1 cellular context compared by ENCODE assay signal in genomic region chr22:22578702-22579424, GRCh38.
TF ChIP-seq lines count a peak whose summit lies in the region.

No MANE protein-coding gene starts in this region.

TF ChIP-seq in K562, 482 proteins besides CTCF, POLR2A, EP300 and RAD21 (continued from another document and continues in another):
- TF ChIP-seq HDAC3 (IDR thresholded peaks at IDR 0.05; ENCODE audit: borderline replicate concordance, partially characterized antibody) (no peak), HNRNPLL (IDR thresholded peaks at IDR 0.05; ENCODE audit: low read depth, low read length, poor library complexity, severe bottlenecking) (peak; percentile 22), RBM22 (IDR thresholded peaks at IDR 0.05; ENCODE audit: low read depth, low read length, poor library complexity, severe bottlenecking) (no peak), ARNT (IDR thresholded peaks at IDR 0.05) (no peak), ARID3A (IDR thresholded peaks at IDR 0.05; ENCODE audit: borderline replicate concordance, low read depth, low read length) (peak; percentile 50; the same call in 1 of the 2 replicates), MTF1 (CRISPR knock-in tag; IDR thresholded peaks at IDR 0.05; ENCODE audit: borderline replicate concordance) (no peak; the same call in 1 of the 2 replicates), ZNF778 (CRISPR knock-in tag; IDR thresholded peaks at IDR 0.05) (no peak), MNT (conservative IDR thresholded peaks at IDR 0.05) (no peak; a peak in 2 of 4 replicates), SNAPC5 (CRISPR knock-in tag; IDR thresholded peaks at IDR 0.05) (0 out of 2 replicates have a peak, but pooled peaks have one; percentile 20), DMBX1 (CRISPR knock-in tag; IDR thresholded peaks at IDR 0.05; ENCODE audit: borderline replicate concordance) (0 out of 2 replicates have a peak, but pooled peaks have one; percentile 57), FOSL1 (tag; conservative IDR thresholded peaks at IDR 0.05) (peak; percentile 87), NFE2 (IDR thresholded peaks at IDR 0.05; ENCODE audit: low read depth) (peak; percentile 57; the same call in 1 of the 2 replicates), POLR2B (IDR thresholded peaks at IDR 0.05; ENCODE audit: low read depth, partially characterized antibody) (no peak), IFI16 (CRISPR knock-in tag; IDR thresholded peaks at IDR 0.05) (0 out of 2 replicates have a peak, but pooled peaks have one; percentile 17), FOXP1 (CRISPR knock-in tag; IDR thresholded peaks at IDR 0.05) (0 out of 2 replicates have a peak, but pooled peaks have one; percentile 43), TCF15 (CRISPR knock-in tag; IDR thresholded peaks at IDR 0.05) (no peak), GTF2F1 (IDR thresholded peaks at IDR 0.05; ENCODE audit: low read depth, low read length) (0 out of 2 replicates have a peak, but pooled peaks have one; percentile 26), DDX20 (tag; IDR thresholded peaks at IDR 0.05; ENCODE audit: low read depth) (no peak), NKRF (IDR thresholded peaks at IDR 0.05; ENCODE audit: borderline replicate concordance) (no peak), POU5F1 (IDR thresholded peaks at IDR 0.05; ENCODE audit: borderline replicate concordance, low read depth, low read length, partially characterized antibody) (no peak), RERE (CRISPR knock-in tag; IDR thresholded peaks at IDR 0.05; ENCODE audit: borderline replicate concordance) (0 out of 2 replicates have a peak, but pooled peaks have one; percentile 82), ZNF764 (CRISPR knock-in tag; IDR thresholded peaks at IDR 0.05; ENCODE audit: low read depth) (no peak)
- TF ChIP-seq, protein P1, sequence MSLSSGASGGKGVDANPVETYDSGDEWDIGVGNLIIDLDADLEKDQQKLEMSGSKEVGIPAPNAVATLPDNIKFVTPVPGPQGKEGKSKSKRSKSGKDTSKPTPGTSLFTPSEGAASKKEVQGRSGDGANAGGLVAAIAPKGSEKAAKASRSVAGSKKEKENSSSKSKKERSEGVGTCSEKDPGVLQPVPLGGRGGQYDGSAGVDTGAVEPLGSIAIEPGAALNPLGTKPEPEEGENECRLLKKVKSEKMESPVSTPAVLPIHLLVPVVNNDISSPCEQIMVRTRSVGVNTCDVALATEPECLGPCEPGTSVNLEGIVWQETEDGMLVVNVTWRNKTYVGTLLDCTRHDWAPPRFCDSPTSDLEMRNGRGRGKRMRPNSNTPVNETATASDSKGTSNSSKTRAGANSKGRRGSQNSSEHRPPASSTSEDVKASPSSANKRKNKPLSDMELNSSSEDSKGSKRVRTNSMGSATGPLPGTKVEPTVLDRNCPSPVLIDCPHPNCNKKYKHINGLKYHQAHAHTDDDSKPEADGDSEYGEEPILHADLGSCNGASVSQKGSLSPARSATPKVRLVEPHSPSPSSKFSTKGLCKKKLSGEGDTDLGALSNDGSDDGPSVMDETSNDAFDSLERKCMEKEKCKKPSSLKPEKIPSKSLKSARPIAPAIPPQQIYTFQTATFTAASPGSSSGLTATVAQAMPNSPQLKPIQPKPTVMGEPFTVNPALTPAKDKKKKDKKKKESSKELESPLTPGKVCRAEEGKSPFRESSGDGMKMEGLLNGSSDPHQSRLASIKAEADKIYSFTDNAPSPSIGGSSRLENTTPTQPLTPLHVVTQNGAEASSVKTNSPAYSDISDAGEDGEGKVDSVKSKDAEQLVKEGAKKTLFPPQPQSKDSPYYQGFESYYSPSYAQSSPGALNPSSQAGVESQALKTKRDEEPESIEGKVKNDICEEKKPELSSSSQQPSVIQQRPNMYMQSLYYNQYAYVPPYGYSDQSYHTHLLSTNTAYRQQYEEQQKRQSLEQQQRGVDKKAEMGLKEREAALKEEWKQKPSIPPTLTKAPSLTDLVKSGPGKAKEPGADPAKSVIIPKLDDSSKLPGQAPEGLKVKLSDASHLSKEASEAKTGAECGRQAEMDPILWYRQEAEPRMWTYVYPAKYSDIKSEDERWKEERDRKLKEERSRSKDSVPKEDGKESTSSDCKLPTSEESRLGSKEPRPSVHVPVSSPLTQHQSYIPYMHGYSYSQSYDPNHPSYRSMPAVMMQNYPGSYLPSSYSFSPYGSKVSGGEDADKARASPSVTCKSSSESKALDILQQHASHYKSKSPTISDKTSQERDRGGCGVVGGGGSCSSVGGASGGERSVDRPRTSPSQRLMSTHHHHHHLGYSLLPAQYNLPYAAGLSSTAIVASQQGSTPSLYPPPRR (CRISPR knock-in tag; IDR thresholded peaks at IDR 0.05; ENCODE audit: borderline replicate concordance): peak; percentile 83; the same call in 1 of the 2 replicates
- TF ChIP-seq, protein P2, sequence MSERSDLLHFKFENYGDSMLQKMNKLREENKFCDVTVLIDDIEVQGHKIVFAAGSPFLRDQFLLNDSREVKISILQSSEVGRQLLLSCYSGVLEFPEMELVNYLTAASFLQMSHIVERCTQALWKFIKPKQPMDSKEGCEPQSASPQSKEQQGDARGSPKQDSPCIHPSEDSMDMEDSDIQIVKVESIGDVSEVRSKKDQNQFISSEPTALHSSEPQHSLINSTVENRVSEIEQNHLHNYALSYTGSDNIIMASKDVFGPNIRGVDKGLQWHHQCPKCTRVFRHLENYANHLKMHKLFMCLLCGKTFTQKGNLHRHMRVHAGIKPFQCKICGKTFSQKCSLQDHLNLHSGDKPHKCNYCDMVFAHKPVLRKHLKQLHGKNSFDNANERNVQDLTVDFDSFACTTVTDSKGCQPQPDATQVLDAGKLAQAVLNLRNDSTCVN (CRISPR knock-in tag; IDR thresholded peaks at IDR 0.05): peak; percentile 81; the same call in 1 of the 2 replicates
- TF ChIP-seq, protein P3, sequence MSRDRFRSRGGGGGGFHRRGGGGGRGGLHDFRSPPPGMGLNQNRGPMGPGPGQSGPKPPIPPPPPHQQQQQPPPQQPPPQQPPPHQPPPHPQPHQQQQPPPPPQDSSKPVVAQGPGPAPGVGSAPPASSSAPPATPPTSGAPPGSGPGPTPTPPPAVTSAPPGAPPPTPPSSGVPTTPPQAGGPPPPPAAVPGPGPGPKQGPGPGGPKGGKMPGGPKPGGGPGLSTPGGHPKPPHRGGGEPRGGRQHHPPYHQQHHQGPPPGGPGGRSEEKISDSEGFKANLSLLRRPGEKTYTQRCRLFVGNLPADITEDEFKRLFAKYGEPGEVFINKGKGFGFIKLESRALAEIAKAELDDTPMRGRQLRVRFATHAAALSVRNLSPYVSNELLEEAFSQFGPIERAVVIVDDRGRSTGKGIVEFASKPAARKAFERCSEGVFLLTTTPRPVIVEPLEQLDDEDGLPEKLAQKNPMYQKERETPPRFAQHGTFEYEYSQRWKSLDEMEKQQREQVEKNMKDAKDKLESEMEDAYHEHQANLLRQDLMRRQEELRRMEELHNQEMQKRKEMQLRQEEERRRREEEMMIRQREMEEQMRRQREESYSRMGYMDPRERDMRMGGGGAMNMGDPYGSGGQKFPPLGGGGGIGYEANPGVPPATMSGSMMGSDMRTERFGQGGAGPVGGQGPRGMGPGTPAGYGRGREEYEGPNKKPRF (IDR thresholded peaks at IDR 0.05; ENCODE audit: low read depth, low read length): no peak
